In genomic region chr10:59895629-59896116, GRCh38 we compare ENCODE assay signal across 13 cellular contexts. TPM values are rescaled to one million over a fixed set of nuclear protein-coding genes. Genes with fewer than 3 reads are reported as not detected.
DNase-seq lines count a peak whose midpoint lies in the region; ATAC-seq and TF ChIP-seq lines count a peak whose summit lies in the region.
"Had no signal": no experiment of that assay in that cellular context is flagged by ENCODE, and none has a peak within 500 bp of the region (broad histone marks: within the 10 kb centered on the region; RNA-seq: fewer than 3 reads in every experiment).

No MANE protein-coding gene starts in this region.

- TF ChIP-seq POLR2A in adrenal gland (IDR thresholded peaks at IDR 0.05): no peak
- TF ChIP-seq POLR2A in gastroesophageal sphincter (IDR thresholded peaks at IDR 0.05): no peak

- H3K9me3 ChIP-seq in adrenal gland (replicated peaks in 1 of 3): no peaks in the 10 kb centered on the region
- no peaks in the 10 kb centered on the region for H3K9me3 ChIP-seq in gastroesophageal sphincter
- H3K9me3 ChIP-seq in mesodermal cell (ENCODE audit: control insufficient read depth, low read length): no peaks in the 10 kb centered on the region

- H3K9me3 Mint-ChIP-seq in type B pancreatic cell: no peaks in the 10 kb centered on the region
- H3K9me3 Mint-ChIP-seq: activated naive CD8-positive, alpha-beta T cell treated with anti-CD3 and anti-CD28 coated beads for 36 hours; CD14-positive monocyte; dendritic cell treated with granulocyte-macrophage colony-stimulating factor and Interleukin-4, amounts not matched to agents 40 ng/mL and 50 ng/mL, for 4 days had no signal

- H3K36me3 ChIP-seq in adrenal gland (replicated peaks in 1 of 2) (no peaks in the 10 kb centered on the region), gastroesophageal sphincter (no peaks in the 10 kb centered on the region), mesodermal cell (ENCODE audit: control insufficient read depth, insufficient read depth, low read length) (peaks cover 14% of the 10 kb centered on the region)

- peak overlapping the region; percentile 52 for H3K4me3 Mint-ChIP-seq in type B pancreatic cell
- H3K4me3 Mint-ChIP-seq: activated naive CD8-positive, alpha-beta T cell treated with anti-CD3 and anti-CD28 coated beads for 36 hours; CD14-positive monocyte; dendritic cell treated with granulocyte-macrophage colony-stimulating factor and Interleukin-4, amounts not matched to agents 40 ng/mL and 50 ng/mL, for 4 days had no signal

- WGBS in adrenal gland, 4 donors: 37 to 60% (median 45%) methylated on average over 10 of the region's 10 CpGs
- 20 to 34% methylated on average over 8 to 10 of the region's 10 CpGs for WGBS in gastroesophageal sphincter (ENCODE audit: low coverage in 1 of 2), 2 donors
- 76 to 84% methylated on average over 7 to 8 of the region's 10 CpGs for WGBS in mesodermal cell (ENCODE audit: insufficient coverage in 2 of 2), 2 experiments

- H3K4me1 ChIP-seq in adrenal gland (replicated peaks in 1 of 2) (peaks cover 11 to 67% of the 10 kb centered on the region in 2 donors), gastroesophageal sphincter (peaks cover 36 to 98% (median 49%) of the 10 kb centered on the region in 3 donors), mesodermal cell (ENCODE audit: control insufficient read depth, insufficient read depth, low read length, poor library complexity, severe bottlenecking) (peaks cover 4% of the 10 kb centered on the region)

- ATAC-seq in gastroesophageal sphincter (no peak), HG02970 (IDR thresholded peaks at IDR 0.05; ENCODE audit: low FRiP score, unreplicated experiment) (no peak)

- no peak for TF ChIP-seq EP300 in gastroesophageal sphincter (IDR thresholded peaks at IDR 0.05)

- DNase-seq in adrenal gland (peak in 6 of 7 donors; percentile 44 to 64 (median 47)), type B pancreatic cell (ENCODE audit: extremely low spot score, unreplicated experiment) (no peak), SKM-1 treated with dmso at 0.1 percent for 144 hours (lab: John Stamatoyannopoulos, UW; ENCODE audit: unreplicated experiment) (no peak), ureter (ENCODE audit: low spot score) (no peak)
- DNase-seq: activated naive CD8-positive, alpha-beta T cell treated with anti-CD3 and anti-CD28 coated beads for 36 hours; HCEC 1CT; NCI-H774; stimulated activated CD4-positive, alpha-beta T cell treated with anti-CD3 and anti-CD28 coated beads, Interleukin-1b, Interleukin-23, amount 100 ng/mL, for 48 hours had no signal

- H3K27ac ChIP-seq in adrenal gland (peak overlapping the region in 3 of 5 donors; percentile 65 to 71 (median 67)), gastroesophageal sphincter (peak overlapping the region; percentile 55 to 82 (median 72)), mesodermal cell (ENCODE audit: low read depth, low read length, severe bottlenecking) (peak overlapping the region; percentile 24)

- H3K27me3 ChIP-seq in adrenal gland: no peaks in the 10 kb centered on the region
- no peaks in the 10 kb centered on the region for H3K27me3 ChIP-seq in gastroesophageal sphincter

- H3K4me3 ChIP-seq in adrenal gland: no peak overlapping the region
- H3K4me3 ChIP-seq in gastroesophageal sphincter: no peak overlapping the region
- H3K4me3 ChIP-seq in mesodermal cell (ENCODE audit: extremely low read depth, insufficient read depth, low read length, poor library complexity, severe bottlenecking): no peak overlapping the region

- peaks cover 14% of the 10 kb centered on the region for H3K36me3 Mint-ChIP-seq in type B pancreatic cell

- H3K27me3 Mint-ChIP-seq in type B pancreatic cell: no peaks in the 10 kb centered on the region
- H3K27me3 Mint-ChIP-seq: activated naive CD8-positive, alpha-beta T cell treated with anti-CD3 and anti-CD28 coated beads for 36 hours; dendritic cell treated with granulocyte-macrophage colony-stimulating factor and Interleukin-4, amounts not matched to agents 40 ng/mL and 50 ng/mL, for 4 days had no signal

- TF ChIP-seq CTCF in adrenal gland (IDR thresholded peaks at IDR 0.05) (no peak), gastroesophageal sphincter (IDR thresholded peaks at IDR 0.05) (no peak), type B pancreatic cell (conservative IDR thresholded peaks at IDR 0.05) (no peak)

- intact Hi-C loops in adrenal gland (cut with DNase I): no loop called here

- H3K4me1 Mint-ChIP-seq in type B pancreatic cell (ENCODE audit: unreplicated experiment): peaks cover 54% of the 10 kb centered on the region

- H3K27ac Mint-ChIP-seq in type B pancreatic cell: peak overlapping the region; percentile 59
- H3K27ac Mint-ChIP-seq: activated naive CD8-positive, alpha-beta T cell treated with anti-CD3 and anti-CD28 coated beads for 36 hours had no signal

RNA-seq across cellular contexts. Expression of gene CCDC6, which starts 10.7 kb away (rescaled TPM):
- 10 to 100 TPM; 29.3 to 53.3 (median 34.5) TPM for total RNA-seq in adrenal gland
- polyA plus RNA-seq in adrenal gland: 10 to 100 TPM in 1 of 3 donors, 1 to 10 TPM in 2; 7.1 to 35.7 (median 9.2) TPM
- total RNA-seq in gastroesophageal sphincter: 10 to 100 TPM; 30.8 to 66.0 (median 53.4) TPM
- polyA plus RNA-seq in mesodermal cell (2013, experiment 1 of 2): 25.7 TPM
- 27.1 TPM for polyA plus RNA-seq in mesodermal cell (2013, experiment 2 of 2)
- total RNA-seq in type B pancreatic cell (ENCODE audit: low replicate concordance): 55.4 and 75.1 TPM in 2 replicates
- 64.5 TPM for total RNA-seq in ureter

Comparison
In these comparisons a context has a peak if more than half of its experiments do, and no peak if none do; other contexts are left out.
1. DNase-seq: peak in adrenal gland (6 of 7); none in type B pancreatic cell (single experiment), SKM-1 treated with dmso at 0.1 percent for 144 hours (single experiment) and ureter (single experiment).
2. Peak in every context shown above with its lines, with median percentiles within 50 percentile points of each other: H3K27ac ChIP-seq.